In the genomic region with DNA sequence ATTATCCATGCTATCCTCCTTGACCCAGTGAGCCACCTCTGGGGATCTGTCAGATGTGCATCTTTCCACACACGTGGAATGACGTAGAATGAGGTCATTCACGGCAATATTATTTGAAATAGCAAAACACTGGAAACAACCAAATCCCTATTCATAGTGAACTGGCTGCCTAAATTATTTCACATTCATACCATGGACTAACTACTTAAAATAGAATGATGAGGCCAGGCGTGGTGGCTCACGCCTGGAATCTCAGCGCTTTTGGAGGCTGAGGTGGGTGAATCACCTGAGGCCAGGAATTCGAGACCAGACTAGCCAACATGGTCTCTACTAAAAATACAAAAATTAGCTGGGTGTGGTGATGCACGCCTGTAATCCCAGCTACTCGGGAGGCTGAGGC, we compare ENCODE assay signal across 1 cellular context.
TF ChIP-seq lines count a peak whose summit lies in the region.

No MANE protein-coding gene starts in this region.

TF ChIP-seq in GM23338, 12 proteins besides CTCF, POLR2A, EP300 and RAD21 (continued from another document):
- TF ChIP-seq, protein P1, sequence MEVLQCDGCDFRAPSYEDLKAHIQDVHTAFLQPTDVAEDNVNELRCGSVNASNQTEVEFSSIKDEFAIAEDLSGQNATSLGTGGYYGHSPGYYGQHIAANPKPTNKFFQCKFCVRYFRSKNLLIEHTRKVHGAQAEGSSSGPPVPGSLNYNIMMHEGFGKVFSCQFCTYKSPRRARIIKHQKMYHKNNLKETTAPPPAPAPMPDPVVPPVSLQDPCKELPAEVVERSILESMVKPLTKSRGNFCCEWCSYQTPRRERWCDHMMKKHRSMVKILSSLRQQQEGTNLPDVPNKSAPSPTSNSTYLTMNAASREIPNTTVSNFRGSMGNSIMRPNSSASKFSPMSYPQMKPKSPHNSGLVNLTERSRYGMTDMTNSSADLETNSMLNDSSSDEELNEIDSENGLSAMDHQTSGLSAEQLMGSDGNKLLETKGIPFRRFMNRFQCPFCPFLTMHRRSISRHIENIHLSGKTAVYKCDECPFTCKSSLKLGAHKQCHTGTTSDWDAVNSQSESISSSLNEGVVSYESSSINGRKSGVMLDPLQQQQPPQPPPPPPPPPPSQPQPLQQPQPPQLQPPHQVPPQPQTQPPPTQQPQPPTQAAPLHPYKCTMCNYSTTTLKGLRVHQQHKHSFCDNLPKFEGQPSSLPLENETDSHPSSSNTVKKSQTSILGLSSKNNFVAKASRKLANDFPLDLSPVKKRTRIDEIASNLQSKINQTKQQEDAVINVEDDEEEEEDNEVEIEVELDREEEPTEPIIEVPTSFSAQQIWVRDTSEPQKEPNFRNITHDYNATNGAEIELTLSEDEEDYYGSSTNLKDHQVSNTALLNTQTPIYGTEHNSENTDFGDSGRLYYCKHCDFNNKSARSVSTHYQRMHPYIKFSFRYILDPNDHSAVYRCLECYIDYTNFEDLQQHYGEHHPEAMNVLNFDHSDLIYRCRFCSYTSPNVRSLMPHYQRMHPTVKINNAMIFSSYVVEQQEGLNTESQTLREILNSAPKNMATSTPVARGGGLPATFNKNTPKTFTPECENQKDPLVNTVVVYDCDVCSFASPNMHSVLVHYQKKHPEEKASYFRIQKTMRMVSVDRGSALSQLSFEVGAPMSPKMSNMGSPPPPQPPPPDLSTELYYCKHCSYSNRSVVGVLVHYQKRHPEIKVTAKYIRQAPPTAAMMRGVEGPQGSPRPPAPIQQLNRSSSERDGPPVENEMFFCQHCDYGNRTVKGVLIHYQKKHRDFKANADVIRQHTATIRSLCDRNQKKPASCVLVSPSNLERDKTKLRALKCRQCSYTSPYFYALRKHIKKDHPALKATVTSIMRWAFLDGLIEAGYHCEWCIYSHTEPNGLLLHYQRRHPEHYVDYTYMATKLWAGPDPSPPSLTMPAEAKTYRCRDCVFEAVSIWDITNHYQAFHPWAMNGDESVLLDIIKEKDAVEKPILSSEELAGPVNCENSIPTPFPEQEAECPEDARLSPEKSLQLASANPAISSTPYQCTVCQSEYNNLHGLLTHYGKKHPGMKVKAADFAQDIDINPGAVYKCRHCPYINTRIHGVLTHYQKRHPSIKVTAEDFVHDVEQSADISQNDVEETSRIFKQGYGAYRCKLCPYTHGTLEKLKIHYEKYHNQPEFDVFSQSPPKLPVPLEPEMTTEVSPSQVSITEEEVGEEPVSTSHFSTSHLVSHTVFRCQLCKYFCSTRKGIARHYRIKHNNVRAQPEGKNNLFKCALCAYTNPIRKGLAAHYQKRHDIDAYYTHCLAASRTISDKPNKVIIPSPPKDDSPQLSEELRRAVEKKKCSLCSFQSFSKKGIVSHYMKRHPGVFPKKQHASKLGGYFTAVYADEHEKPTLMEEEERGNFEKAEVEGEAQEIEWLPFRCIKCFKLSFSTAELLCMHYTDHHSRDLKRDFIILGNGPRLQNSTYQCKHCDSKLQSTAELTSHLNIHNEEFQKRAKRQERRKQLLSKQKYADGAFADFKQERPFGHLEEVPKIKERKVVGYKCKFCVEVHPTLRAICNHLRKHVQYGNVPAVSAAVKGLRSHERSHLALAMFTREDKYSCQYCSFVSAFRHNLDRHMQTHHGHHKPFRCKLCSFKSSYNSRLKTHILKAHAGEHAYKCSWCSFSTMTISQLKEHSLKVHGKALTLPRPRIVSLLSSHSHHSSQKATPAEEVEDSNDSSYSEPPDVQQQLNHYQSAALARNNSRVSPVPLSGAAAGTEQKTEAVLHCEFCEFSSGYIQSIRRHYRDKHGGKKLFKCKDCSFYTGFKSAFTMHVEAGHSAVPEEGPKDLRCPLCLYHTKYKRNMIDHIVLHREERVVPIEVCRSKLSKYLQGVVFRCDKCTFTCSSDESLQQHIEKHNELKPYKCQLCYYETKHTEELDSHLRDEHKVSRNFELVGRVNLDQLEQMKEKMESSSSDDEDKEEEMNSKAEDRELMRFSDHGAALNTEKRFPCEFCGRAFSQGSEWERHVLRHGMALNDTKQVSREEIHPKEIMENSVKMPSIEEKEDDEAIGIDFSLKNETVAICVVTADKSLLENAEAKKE (CRISPR knock-in tag; IDR thresholded peaks at IDR 0.05): no peak
